Comparison of ENCODE assay signal across 8 cellular contexts in the genomic region with DNA sequence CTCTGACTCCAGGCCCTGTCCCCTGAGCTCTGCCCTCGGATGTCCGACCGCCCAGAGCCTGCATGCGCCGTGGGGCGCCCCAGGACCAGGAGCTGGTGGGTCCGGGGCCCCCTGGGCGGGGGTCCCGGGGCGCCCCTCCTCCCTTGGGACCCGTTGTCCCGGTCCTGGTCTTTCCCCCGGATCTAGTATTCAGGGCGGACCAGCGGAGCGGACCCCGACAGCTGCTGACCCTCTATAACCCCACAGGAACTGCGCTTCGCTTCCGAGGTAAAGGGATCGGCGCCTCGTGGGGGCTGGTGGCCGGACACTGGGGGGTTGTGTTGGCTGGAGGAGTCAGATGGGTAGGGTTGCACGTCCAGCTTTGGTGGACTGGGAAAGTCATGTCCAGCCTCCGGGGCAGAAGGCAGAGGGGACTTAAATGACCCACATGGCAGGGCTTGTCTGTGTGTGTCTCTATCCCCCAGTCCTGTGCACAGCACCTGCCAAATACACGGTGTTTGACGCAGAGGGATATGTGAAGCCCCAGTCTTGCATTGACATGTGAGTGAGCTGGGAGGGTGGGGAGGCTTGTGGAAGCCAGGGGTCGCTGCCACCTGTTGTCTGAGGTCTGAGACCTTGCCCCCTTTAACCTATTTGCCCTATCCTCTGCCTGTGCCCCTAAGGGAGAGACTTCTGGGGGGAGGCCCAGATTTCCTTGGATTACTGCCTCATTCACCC. TPM values are rescaled to one million over a fixed set of nuclear protein-coding genes. Genes with fewer than 3 reads are reported as not detected.
A peak's percentile ranks its signal among the peaks of the same experiment; 100 is the strongest.
DNase-seq lines count a peak whose midpoint lies in the region; ATAC-seq and TF ChIP-seq lines count a peak whose summit lies in the region.

No MANE protein-coding gene starts in this region.

- no peaks in the 10 kb centered on the region for H3K4me1 ChIP-seq in iPS-18a (ENCODE audit: control insufficient read depth, low read depth, low read length)

- ATAC-seq in activated naive CD4-positive, alpha-beta T cell treated with anti-CD3 and anti-CD28 coated beads, Interleukin-2, amount 50 U/mL, for 72 hours, result peak; percentile 1 to 2
- peak; percentile 1 to 3 for ATAC-seq in stimulated activated naive B cell treated with anti-CD40 and anti-IgM and Interleukin-4, amounts not matched to agents 10 μg/mL and 1 μg/mL and 100 μg/mL, for 72 hours (replicated peaks)
- no peak for ATAC-seq in HG03520 (IDR thresholded peaks at IDR 0.05; ENCODE audit: unreplicated experiment)
- ATAC-seq in HG03432 (IDR thresholded peaks at IDR 0.05; ENCODE audit: unreplicated experiment), result no peak

- H3K4me1 Mint-ChIP-seq in stimulated activated naive B cell treated with anti-CD40 and anti-IgM and Interleukin-4, amounts not matched to agents 10 μg/mL and 1 μg/mL and 100 μg/mL, for 72 hours, result peaks cover 8 to 13% of the 10 kb centered on the region in 2 donors

- peak overlapping the region in 1 of 2 donors; percentile 92 for H3K27ac Mint-ChIP-seq in activated naive CD4-positive, alpha-beta T cell treated with anti-CD3 and anti-CD28 coated beads, Interleukin-2, amount 50 U/mL, for 72 hours
- peak overlapping the region; percentile 66 for H3K27ac Mint-ChIP-seq in stimulated activated naive B cell treated with anti-CD40 and anti-IgM and Interleukin-4, amounts not matched to agents 10 μg/mL and 1 μg/mL and 100 μg/mL, for 72 hours

- no peaks in the 10 kb centered on the region for H3K27me3 ChIP-seq in iPS-18a (ENCODE audit: control insufficient read depth, insufficient read depth, low read length)

- H3K9me3 ChIP-seq in iPS-18a (ENCODE audit: control insufficient read depth, low read depth, low read length), result no peaks in the 10 kb centered on the region

- H3K4me3 Mint-ChIP-seq in stimulated activated naive B cell treated with anti-CD40 and anti-IgM and Interleukin-4, amounts not matched to agents 10 μg/mL and 1 μg/mL and 100 μg/mL, for 72 hours, result peak overlapping the region; percentile 78 to 97

- H3K36me3 ChIP-seq in iPS-18a (ENCODE audit: control insufficient read depth, low read depth, low read length), result no peaks in the 10 kb centered on the region

- DNase-seq in GM03348 (ENCODE audit: low spot score) (peak; percentile 25), HK-2 (ENCODE audit: unreplicated experiment) (peak; percentile 38), GM10266 (ENCODE audit: extremely low spot score) (no peak)
- no peak for DNase-seq in activated naive CD4-positive, alpha-beta T cell treated with anti-CD3 and anti-CD28 coated beads, Interleukin-2, amount 50 U/mL, for 72 hours (ENCODE audit: low spot score in 2 of 2)
- no peak for DNase-seq in stimulated activated naive B cell treated with anti-CD40 and anti-IgM and Interleukin-4, amounts not matched to agents 10 μg/mL and 1 μg/mL and 100 μg/mL, for 72 hours

- peak overlapping the region; percentile 83 for H3K4me3 ChIP-seq in iPS-18a (ENCODE audit: low read length)

- peak overlapping the region; percentile 17 for H3K9ac ChIP-seq in iPS-18a (ENCODE audit: low read length)

- H3K27me3 Mint-ChIP-seq in stimulated activated naive B cell treated with anti-CD40 and anti-IgM and Interleukin-4, amounts not matched to agents 10 μg/mL and 1 μg/mL and 100 μg/mL, for 72 hours, result no peaks in the 10 kb centered on the region

- H3K9me3 Mint-ChIP-seq in activated naive CD4-positive, alpha-beta T cell treated with anti-CD3 and anti-CD28 coated beads, Interleukin-2, amount 50 U/mL, for 72 hours, result no peaks in the 10 kb centered on the region
- no peaks in the 10 kb centered on the region for H3K9me3 Mint-ChIP-seq in stimulated activated naive B cell treated with anti-CD40 and anti-IgM and Interleukin-4, amounts not matched to agents 10 μg/mL and 1 μg/mL and 100 μg/mL, for 72 hours

- H3K27ac ChIP-seq in iPS-18a (ENCODE audit: low read length), result no peak overlapping the region

- H3K36me3 Mint-ChIP-seq in activated naive CD4-positive, alpha-beta T cell treated with anti-CD3 and anti-CD28 coated beads, Interleukin-2, amount 50 U/mL, for 72 hours, result no peaks in the 10 kb centered on the region
- peaks cover 5 to 11% of the 10 kb centered on the region in 2 donors for H3K36me3 Mint-ChIP-seq in stimulated activated naive B cell treated with anti-CD40 and anti-IgM and Interleukin-4, amounts not matched to agents 10 μg/mL and 1 μg/mL and 100 μg/mL, for 72 hours

- TF ChIP-seq CTCF in GM10266 (IDR thresholded peaks at IDR 0.05; ENCODE audit: control insufficient read depth, insufficient read depth, low read depth, missing control alignments), result no peak

RNA-seq across cellular contexts. Expression of a gene that starts 0.5 kb away (rescaled TPM):
- total RNA-seq in activated naive CD4-positive, alpha-beta T cell treated with anti-CD3 and anti-CD28 coated beads, Interleukin-2, amount 50 U/mL, for 72 hours, result 10 to 100 TPM; 20.7 to 28.0 TPM

RNA-seq across cellular contexts. Expression of a gene that starts 10.7 kb away (rescaled TPM):
- 10 to 100 TPM; 14.8 to 19.6 TPM for total RNA-seq in activated naive CD4-positive, alpha-beta T cell treated with anti-CD3 and anti-CD28 coated beads, Interleukin-2, amount 50 U/mL, for 72 hours

RNA-seq across cellular contexts. Expression of a gene that starts 26.8 kb away (rescaled TPM):
- 1 to 10 TPM; 1.9 to 4.0 TPM for total RNA-seq in activated naive CD4-positive, alpha-beta T cell treated with anti-CD3 and anti-CD28 coated beads, Interleukin-2, amount 50 U/mL, for 72 hours

RNA-seq across cellular contexts. Expression of a gene that starts 27.0 kb away (rescaled TPM):
- 100 to 1,000 TPM in 1 of 2 donors, 10 to 100 TPM in 1; 76.2 to 178 TPM for total RNA-seq in activated naive CD4-positive, alpha-beta T cell treated with anti-CD3 and anti-CD28 coated beads, Interleukin-2, amount 50 U/mL, for 72 hours

RNA-seq across cellular contexts. Expression of a gene that starts 28.5 kb away (rescaled TPM):
- total RNA-seq in activated naive CD4-positive, alpha-beta T cell treated with anti-CD3 and anti-CD28 coated beads, Interleukin-2, amount 50 U/mL, for 72 hours, result 10 to 100 TPM; 13.1 to 19.1 TPM

Comparison
In these comparisons a context has a peak if more than half of its experiments do, and no peak if none do; other contexts are left out.
1. DNase-seq: peak in GM03348 (single experiment) and HK-2 (single experiment); none in activated naive CD4-positive, alpha-beta T cell treated with anti-CD3 and anti-CD28 coated beads, Interleukin-2, amount 50 U/mL, for 72 hours (0 of 2), stimulated activated naive B cell treated with anti-CD40 and anti-IgM and Interleukin-4, amounts not matched to agents 10 μg/mL and 1 μg/mL and 100 μg/mL, for 72 hours (single experiment) and GM10266 (single experiment).
2. ATAC-seq: peak in activated naive CD4-positive, alpha-beta T cell treated with anti-CD3 and anti-CD28 coated beads, Interleukin-2, amount 50 U/mL, for 72 hours (2 of 2) and stimulated activated naive B cell treated with anti-CD40 and anti-IgM and Interleukin-4, amounts not matched to agents 10 μg/mL and 1 μg/mL and 100 μg/mL, for 72 hours (2 of 2); none in HG03520 (single experiment) and HG03432 (single experiment).